In the genomic region with DNA sequence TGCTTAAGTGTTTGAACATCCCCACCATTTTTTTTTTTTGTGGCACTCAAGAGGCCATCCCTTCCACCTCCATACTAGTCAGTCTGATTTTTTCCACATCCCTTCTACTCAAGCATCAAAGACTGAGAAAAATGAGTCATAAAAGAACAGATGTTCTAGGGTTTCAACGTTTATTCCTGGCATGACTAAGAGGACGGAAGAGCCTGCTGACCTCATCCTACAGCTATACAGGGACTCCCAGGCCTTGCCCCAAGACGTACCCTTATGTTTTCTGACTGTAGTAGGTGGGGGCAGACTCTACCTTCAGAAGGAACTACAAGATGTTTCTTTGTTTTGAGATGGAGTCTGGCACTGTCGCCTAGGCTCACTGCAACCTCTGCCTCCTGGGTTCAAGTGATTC, we compare ENCODE assay signal across 8 cellular contexts.
DNase-seq lines count a peak whose midpoint lies in the region; ATAC-seq and TF ChIP-seq lines count a peak whose summit lies in the region.

No MANE protein-coding gene starts in this region.

- DNase-seq in AG20443 (ENCODE audit: low spot score), result peak; percentile 93
- DNase-seq in GM20000 (ENCODE audit: low spot score), result peak; percentile 80
- DNase-seq in SHP77 treated with DMSO at 0.1 percent for 48 hours (lab: John Stamatoyannopoulos, UW), result peak; percentile 19
- peak; percentile 91 for DNase-seq in fibroblast of the conjunctiva (ENCODE audit: low read depth)
- no peak for DNase-seq in central memory CD4-positive, alpha-beta T cell
- no peak for DNase-seq in retina

- no peak for TF ChIP-seq CTCF in GM20000 (IDR thresholded peaks at IDR 0.05; ENCODE audit: extremely low read depth, missing control alignments)

- ATAC-seq in HG03521 (IDR thresholded peaks at IDR 0.05; ENCODE audit: unreplicated experiment) (no peak), HG02759 (IDR thresholded peaks at IDR 0.05; ENCODE audit: unreplicated experiment) (no peak)

Comparison
In these comparisons a context has a peak if more than half of its experiments do, and no peak if none do; other contexts are left out.
1. DNase-seq: peak in AG20443 (single experiment), GM20000 (single experiment), SHP77 treated with DMSO at 0.1 percent for 48 hours (single experiment) and fibroblast of the conjunctiva (single experiment); none in central memory CD4-positive, alpha-beta T cell (single experiment) and retina (single experiment).